Comparison of ENCODE assay signal across 8 cellular contexts in genomic region chr14:101947904-101948665, GRCh38. TPM values are rescaled to one million over a fixed set of nuclear protein-coding genes. Genes with fewer than 3 reads are reported as not detected.
A peak's percentile ranks its signal among the peaks of the same experiment; 100 is the strongest.
DNase-seq lines count a peak whose midpoint lies in the region; ATAC-seq, FAIRE-seq and TF ChIP-seq lines count a peak whose summit lies in the region.

No MANE protein-coding gene starts in this region.

- TF ChIP-seq CTCF in ovary (IDR thresholded peaks at IDR 0.05) (no peak), thyroid gland (IDR thresholded peaks at IDR 0.05) (peak in 2 of 6 experiments; percentile 9 to 21)

- peak overlapping the region; percentile 94 to 98 for H3K27ac ChIP-seq in ovary
- H3K27ac ChIP-seq in thyroid gland = peak overlapping the region; percentile 89 to 100 (median 96)

- peaks cover 18% of the 10 kb centered on the region for H3K4me1 ChIP-seq in adipocyte (ENCODE audit: control insufficient read depth, insufficient read depth, low read length)
- peaks cover 4% of the 10 kb centered on the region for H3K4me1 ChIP-seq in ovary (ENCODE audit: insufficient read depth)
- peaks cover 14 to 18% of the 10 kb centered on the region in 2 donors for H3K4me1 ChIP-seq in thyroid gland

- H3K9ac ChIP-seq in adipocyte (ENCODE audit: low read length) = peak overlapping the region; percentile 99

- peak; percentile 98 for ATAC-seq in HG02798 (IDR thresholded peaks at IDR 0.05; ENCODE audit: poor library complexity, unreplicated experiment)
- ATAC-seq in Right ventricle myocardium superior (ENCODE audit: poor library complexity) = peak; percentile 98

- 0 to 1% (median 0%) methylated on average over 51 to 53 of the region's 53 CpGs for WGBS in ovary, 3 donors
- 0 to 1% methylated on average over 20 to 37 of the region's 53 CpGs for WGBS in thyroid gland, 2 donors

- intact Hi-C loops in Right ventricle myocardium superior (cut with DNase I) = no loop called here
- intact Hi-C loops in ovary (cut with DNase I) = loop anchor here in 1 of 4 donors (2.0 kb wide), 1 partner anchor 187 kb away; the partner anchor contains the start of gene PPP2R5C
- intact Hi-C loops in thyroid gland (cut with DNase I) = loop anchor here (5.0 kb wide), 1 partner anchor 181 kb away; no protein-coding TSS in a partner anchor

- FAIRE-seq in GM12891 (lab: Jason Lieb, UNC) = peak; percentile 100

- DNase-seq in GM12891 (ENCODE audit: insufficient read length, low spot score) (peak; percentile 97), NCI-H1417 treated with DMSO at 0.1 percent for 48 hours (lab: John Stamatoyannopoulos, UW) (peak; percentile 97), SW 1271 (lab: John Stamatoyannopoulos, UW) (peak; percentile 99), adipocyte (ENCODE audit: low read depth) (peak; percentile 100), Right ventricle myocardium superior (peak; percentile 100), ovary (peak; percentile 100), thyroid gland (peak; percentile 100)

- TF ChIP-seq POLR2A in GM12891 (IDR thresholded peaks at IDR 0.05; ENCODE audit: low read depth, low read length) (peak; percentile 85), ovary (IDR thresholded peaks at IDR 0.05) (peak; percentile 94), thyroid gland (IDR thresholded peaks at IDR 0.05) (peak; percentile 77 to 94)

- no peaks in the 10 kb centered on the region for H3K27me3 ChIP-seq in adipocyte (replicated peaks; ENCODE audit: control insufficient read depth, insufficient read depth, low read length)
- no peaks in the 10 kb centered on the region for H3K27me3 ChIP-seq in ovary
- no peaks in the 10 kb centered on the region for H3K27me3 ChIP-seq in thyroid gland

- H3K4me3 ChIP-seq in adipocyte (ENCODE audit: low read length) (peak overlapping the region; percentile 97), ovary (peak overlapping the region; percentile 92), thyroid gland (replicated peaks in 1 of 3) (peak overlapping the region; percentile 50 to 97 (median 84))

- peak; percentile 96 for TF ChIP-seq EP300 in ovary (IDR thresholded peaks at IDR 0.05)

- no peaks in the 10 kb centered on the region for H3K9me3 ChIP-seq in adipocyte (ENCODE audit: control insufficient read depth, low read length)
- no peaks in the 10 kb centered on the region for H3K9me3 ChIP-seq in ovary
- H3K9me3 ChIP-seq in thyroid gland = no peaks in the 10 kb centered on the region

- no peaks in the 10 kb centered on the region for H3K36me3 ChIP-seq in adipocyte (ENCODE audit: control insufficient read depth, insufficient read depth, low read length, severe bottlenecking)
- no peaks in the 10 kb centered on the region for H3K36me3 ChIP-seq in ovary
- H3K36me3 ChIP-seq in thyroid gland = no peaks in the 10 kb centered on the region

TF ChIP-seq in GM12891, 5 proteins besides CTCF, POLR2A, EP300 and RAD21:
- TF ChIP-seq SPI1 (IDR thresholded peaks at IDR 0.05; ENCODE audit: low read depth, low read length) (0 out of 2 replicates have a peak, but pooled peaks have one; percentile 0), POU2F2 (IDR thresholded peaks at IDR 0.05; ENCODE audit: low read depth, low read length) (peak; percentile 76), TAF1 (IDR thresholded peaks at IDR 0.05; ENCODE audit: low read depth, low read length) (peak; percentile 61; the same call in 1 of the 2 replicates), POLR2AphosphoS5 (IDR thresholded peaks at IDR 0.05; ENCODE audit: low read depth, low read length) (peak; percentile 86), PAX5 (IDR thresholded peaks at IDR 0.05; ENCODE audit: insufficient read depth, low read length, severe bottlenecking) (no peak)

RNA-seq across cellular contexts. Expression of gene DYNC1H1, which starts 16.3 kb away (rescaled TPM):
- 67.4 TPM for polyA plus RNA-seq in GM12891 (2012; ENCODE audit: low read depth, missing spikeins)
- total RNA-seq in Right ventricle myocardium superior (384 TPM), ovary (100 to 1,000 TPM; 221 to 373 (median 292) TPM), thyroid gland (100 to 1,000 TPM; 464 to 818 (median 553) TPM)
- polyA plus RNA-seq in ovary = 100 to 1,000 TPM; 130 to 233 TPM

Comparison
In these comparisons a context has a peak if more than half of its experiments do, and no peak if none do; other contexts are left out.
1. Peak in every context shown above with its lines: DNase-seq, ATAC-seq, H3K4me3 ChIP-seq and H3K27ac ChIP-seq.